16 cellular contexts compared by ENCODE assay signal in genomic region chr18:11146947-11147345, GRCh38. TPM values are rescaled to one million over a fixed set of nuclear protein-coding genes. Genes with fewer than 3 reads are reported as not detected.
A peak's percentile ranks its signal among the peaks of the same experiment; 100 is the strongest.
DNase-seq lines count a peak whose midpoint lies in the region; ATAC-seq and TF ChIP-seq lines count a peak whose summit lies in the region.
"Had no signal": no experiment of that assay in that cellular context is flagged by ENCODE, and none has a peak within 500 bp of the region (broad histone marks: within the 10 kb centered on the region; RNA-seq: fewer than 3 reads in every experiment).

No MANE protein-coding gene starts in this region.

- H3F3A ChIP-seq in GM23338 (replicated peaks; ENCODE audit: low read depth), result no peaks in the 10 kb centered on the region

- H3K9me3 Mint-ChIP-seq in GM23338, result peaks cover 4% of the 10 kb centered on the region; the same call in 2 of the 3 replicates
- no peaks in the 10 kb centered on the region for H3K9me3 Mint-ChIP-seq in chondrocyte (ENCODE audit: low read depth)
- H3K9me3 Mint-ChIP-seq in effector memory CD8-positive, alpha-beta T cell, result peaks cover 0 to 3% of the 10 kb centered on the region in 2 donors
- no peaks in the 10 kb centered on the region for H3K9me3 Mint-ChIP-seq in Calu3 (ENCODE audit: low read depth, unreplicated experiment)
- H3K9me3 Mint-ChIP-seq: activated T-helper 17 cell treated with anti-CD3 and anti-CD28 coated beads, Interleukin-2, amount 50 U/mL, for 72 hours; stimulated activated effector memory CD8-positive, alpha-beta T cell treated with anti-CD3 and anti-CD28 coated beads, Interleukin-12 subunit alpha, Interleukin-12 subunit beta, amount 100 ng/mL, for 72 hours had no signal

- H3K27ac Mint-ChIP-seq in GM23338 (no peak overlapping the region), chondrocyte (ENCODE audit: unreplicated experiment) (peak overlapping the region; percentile 76), Calu3 (ENCODE audit: unreplicated experiment) (no peak overlapping the region)
- H3K27ac Mint-ChIP-seq in effector memory CD8-positive, alpha-beta T cell, result no peak overlapping the region
- H3K27ac Mint-ChIP-seq: activated T-helper 17 cell treated with anti-CD3 and anti-CD28 coated beads, Interleukin-2, amount 50 U/mL, for 72 hours; stimulated activated effector memory CD8-positive, alpha-beta T cell treated with anti-CD3 and anti-CD28 coated beads, Interleukin-12 subunit alpha, Interleukin-12 subunit beta, amount 100 ng/mL, for 72 hours had no signal

- no peaks in the 10 kb centered on the region for H3K79me2 ChIP-seq in GM23338 (replicated peaks; ENCODE audit: insufficient read depth)

- H3K27ac ChIP-seq in GM23338 (ENCODE audit: low read depth) (no peak overlapping the region), RWPE1 (no peak overlapping the region)

- POLR2A ChIA-PET in RWPE1 (lab: Yijun Ruan, JAX; ENCODE audit: low non-redundant PET), result no interaction called here

- peak overlapping the region; percentile 86 for H3K4me2 ChIP-seq in GM23338
- H3K4me2 ChIP-seq in skeletal muscle satellite cell (ENCODE audit: low read length), result peak overlapping the region; percentile 95

- BruUV-seq in Calu3 (replicated peaks; lab: Mats Ljungman, UMichigan), result no TSS peak

- H3K9ac ChIP-seq in skeletal muscle satellite cell (ENCODE audit: low read depth, low read length), result no peak overlapping the region

- H3K36me3 ChIP-seq in GM23338 (ENCODE audit: insufficient read depth), result no peaks in the 10 kb centered on the region
- H3K36me3 ChIP-seq in skeletal muscle satellite cell (ENCODE audit: insufficient read depth, low read length), result no peaks in the 10 kb centered on the region

- DNase-seq in GM23338 (ENCODE audit: low spot score) (peak; percentile 24), chondrocyte (ENCODE audit: low spot score) (no peak), iPS-NIHi11 (ENCODE audit: low spot score) (peak; percentile 16), RWPE1 (ENCODE audit: low spot score) (no peak), Calu3 (no peak)
- DNase-seq in effector memory CD8-positive, alpha-beta T cell, result no peak
- DNase-seq: AML-193, cortex of kidney, KBM-7, NCI-H446, OCI-M1 had no signal

- H3K4me1 ChIP-seq in GM23338 (ENCODE audit: insufficient read depth) (peaks cover 37% of the 10 kb centered on the region), skeletal muscle satellite cell (ENCODE audit: control insufficient read depth, insufficient read depth, low read length) (peaks cover 7% of the 10 kb centered on the region)

- H2AFZ ChIP-seq in GM23338, result peak overlapping the region; percentile 75

- peaks cover 25% of the 10 kb centered on the region for H3K27me3 Mint-ChIP-seq in GM23338 (ENCODE audit: insufficient read depth, low read depth, poor library complexity)
- H3K27me3 Mint-ChIP-seq in chondrocyte (ENCODE audit: low read depth), result no peaks in the 10 kb centered on the region
- H3K27me3 Mint-ChIP-seq in effector memory CD8-positive, alpha-beta T cell, result peaks cover 20 to 41% of the 10 kb centered on the region in 2 donors
- H3K27me3 Mint-ChIP-seq in Calu3 (ENCODE audit: unreplicated experiment), result peaks cover 22% of the 10 kb centered on the region

- H3K27me3 ChIP-seq in GM23338 (ENCODE audit: insufficient read depth) (peaks cover 62% of the 10 kb centered on the region), skeletal muscle satellite cell (ENCODE audit: control insufficient read depth, insufficient read depth, low read length) (peaks cover 76% of the 10 kb centered on the region)

- H3K4me3 ChIP-seq in GM23338, result peak overlapping the region; percentile 65
- no peak overlapping the region for H3K4me3 ChIP-seq in skeletal muscle satellite cell (ENCODE audit: low read length)

- H3K9me3 ChIP-seq in skeletal muscle satellite cell (replicated peaks; ENCODE audit: low read length), result no peaks in the 10 kb centered on the region

- CTCF ChIA-PET in RWPE1 (lab: Yijun Ruan, JAX) (no interaction called here), Calu3 (lab: Charles Lee) (no interaction called here)

- H3K36me3 Mint-ChIP-seq in GM23338 (ENCODE audit: low read depth), result peaks cover 2% of the 10 kb centered on the region
- peaks cover 2% of the 10 kb centered on the region for H3K36me3 Mint-ChIP-seq in chondrocyte (ENCODE audit: low read depth)
- no peaks in the 10 kb centered on the region for H3K36me3 Mint-ChIP-seq in effector memory CD8-positive, alpha-beta T cell (ENCODE audit: insufficient read depth)
- H3K36me3 Mint-ChIP-seq in Calu3 (ENCODE audit: insufficient read depth, unreplicated experiment), result no peaks in the 10 kb centered on the region
- H3K36me3 Mint-ChIP-seq: stimulated activated effector memory CD8-positive, alpha-beta T cell treated with anti-CD3 and anti-CD28 coated beads, Interleukin-12 subunit alpha, Interleukin-12 subunit beta, amount 100 ng/mL, for 72 hours had no signal

- ATAC-seq in GM23338, result peak; percentile 1; the same call in 1 of the 3 replicates
- ATAC-seq in effector memory CD8-positive, alpha-beta T cell (replicated peaks), result no peak
- no peak for ATAC-seq in GM19397 (IDR thresholded peaks at IDR 0.05; ENCODE audit: unreplicated experiment)
- ATAC-seq: activated T-helper 17 cell treated with anti-CD3 and anti-CD28 coated beads, Interleukin-2, amount 50 U/mL, for 72 hours; HCT116 had no signal

- H4K20me1 ChIP-seq in GM23338 (replicated peaks; ENCODE audit: insufficient read depth), result 0 out of 2 replicates have a peak, but pooled peaks cover 3% of the 10 kb centered on the region

- intact Hi-C loops in Calu3 (cut with micrococcal nuclease; ENCODE audit: unreplicated experiment), result no loop called here

- no peaks in the 10 kb centered on the region for H3K9me2 ChIP-seq in GM23338 (ENCODE audit: insufficient read depth)

- no peak for TF ChIP-seq CTCF in GM23338 (conservative IDR thresholded peaks at IDR 0.05; ENCODE audit: low read depth in 2 of 2)
- no peak for TF ChIP-seq CTCF in chondrocyte (IDR thresholded peaks at IDR 0.05)
- TF ChIP-seq CTCF in RWPE1 (conservative IDR thresholded peaks at IDR 0.05; ENCODE audit: low read depth), result no peak
- no peak for TF ChIP-seq CTCF in Calu3 (IDR thresholded peaks at IDR 0.05; ENCODE audit: unreplicated experiment)

- H3K4me3 Mint-ChIP-seq in GM23338 (peak overlapping the region; percentile 77), chondrocyte (ENCODE audit: unreplicated experiment) (peak overlapping the region; percentile 78), Calu3 (ENCODE audit: low read depth, unreplicated experiment) (no peak overlapping the region)
- H3K4me3 Mint-ChIP-seq in effector memory CD8-positive, alpha-beta T cell, result no peak overlapping the region
- H3K4me3 Mint-ChIP-seq: activated T-helper 17 cell treated with anti-CD3 and anti-CD28 coated beads, Interleukin-2, amount 50 U/mL, for 72 hours; stimulated activated effector memory CD8-positive, alpha-beta T cell treated with anti-CD3 and anti-CD28 coated beads, Interleukin-12 subunit alpha, Interleukin-12 subunit beta, amount 100 ng/mL, for 72 hours had no signal

- H3K4me1 Mint-ChIP-seq in GM23338 (peaks cover 49% of the 10 kb centered on the region), chondrocyte (ENCODE audit: low read depth) (peaks cover 59% of the 10 kb centered on the region), Calu3 (ENCODE audit: low read depth, unreplicated experiment) (peaks cover 8% of the 10 kb centered on the region)
- H3K4me1 Mint-ChIP-seq in effector memory CD8-positive, alpha-beta T cell (ENCODE audit: low read depth in 2 of 2), result no peaks in the 10 kb centered on the region
- H3K4me1 Mint-ChIP-seq: activated T-helper 17 cell treated with anti-CD3 and anti-CD28 coated beads, Interleukin-2, amount 50 U/mL, for 72 hours; stimulated activated effector memory CD8-positive, alpha-beta T cell treated with anti-CD3 and anti-CD28 coated beads, Interleukin-12 subunit alpha, Interleukin-12 subunit beta, amount 100 ng/mL, for 72 hours had no signal

TF ChIP-seq in GM23338, 12 proteins besides CTCF, POLR2A, EP300 and RAD21 (continues in another document):
- TF ChIP-seq, protein P1, sequence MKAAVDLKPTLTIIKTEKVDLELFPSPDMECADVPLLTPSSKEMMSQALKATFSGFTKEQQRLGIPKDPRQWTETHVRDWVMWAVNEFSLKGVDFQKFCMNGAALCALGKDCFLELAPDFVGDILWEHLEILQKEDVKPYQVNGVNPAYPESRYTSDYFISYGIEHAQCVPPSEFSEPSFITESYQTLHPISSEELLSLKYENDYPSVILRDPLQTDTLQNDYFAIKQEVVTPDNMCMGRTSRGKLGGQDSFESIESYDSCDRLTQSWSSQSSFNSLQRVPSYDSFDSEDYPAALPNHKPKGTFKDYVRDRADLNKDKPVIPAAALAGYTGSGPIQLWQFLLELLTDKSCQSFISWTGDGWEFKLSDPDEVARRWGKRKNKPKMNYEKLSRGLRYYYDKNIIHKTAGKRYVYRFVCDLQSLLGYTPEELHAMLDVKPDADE (IDR thresholded peaks at IDR 0.05), result no peak
- peak; percentile 21 for TF ChIP-seq EZH2 (IDR thresholded peaks at IDR 0.05; ENCODE audit: low read depth, unreplicated experiment)
- TF ChIP-seq NANOG (IDR thresholded peaks at IDR 0.05; ENCODE audit: borderline replicate concordance), result no peak
- no peak for TF ChIP-seq ZNF114 (CRISPR knock-in tag; IDR thresholded peaks at IDR 0.05)

RNA-seq across cellular contexts. Expression of gene PIEZO2, which starts 2.4 kb away (rescaled TPM):
- 8.2 and 15.0 TPM in 2 replicates for total RNA-seq in GM23338 (2014; rRNA removed; shearing (Covaris generic))
- 3.9 and 4.8 TPM in 2 replicates for polyA plus RNA-seq in GM23338 (2016; fragmentation: Nextera tagmentation; extraction: Ambion mirVana)
- total RNA-seq in chondrocyte, result 115 to 147 TPM (median 142 TPM) in 3 replicates
- not detected in 2 replicates for total RNA-seq in skeletal muscle satellite cell (2012; rRNA removed)
- 0.24 and 0.91 TPM in 2 replicates for total RNA-seq in Calu3 (2022)
- total RNA-seq: activated T-helper 17 cell treated with anti-CD3 and anti-CD28 coated beads, Interleukin-2, amount 50 U/mL, for 72 hours had no signal

Comparison
In these comparisons a context has a peak if more than half of its experiments do, and no peak if none do; other contexts are left out.
1. DNase-seq: peak in GM23338 (single experiment) and iPS-NIHi11 (single experiment); none in chondrocyte (single experiment), effector memory CD8-positive, alpha-beta T cell (0 of 3), RWPE1 (single experiment) and Calu3 (single experiment).
2. H3K4me3 Mint-ChIP-seq: peak in GM23338 (single experiment) and chondrocyte (single experiment); none in effector memory CD8-positive, alpha-beta T cell (0 of 2) and Calu3 (single experiment).